In the genomic region with DNA sequence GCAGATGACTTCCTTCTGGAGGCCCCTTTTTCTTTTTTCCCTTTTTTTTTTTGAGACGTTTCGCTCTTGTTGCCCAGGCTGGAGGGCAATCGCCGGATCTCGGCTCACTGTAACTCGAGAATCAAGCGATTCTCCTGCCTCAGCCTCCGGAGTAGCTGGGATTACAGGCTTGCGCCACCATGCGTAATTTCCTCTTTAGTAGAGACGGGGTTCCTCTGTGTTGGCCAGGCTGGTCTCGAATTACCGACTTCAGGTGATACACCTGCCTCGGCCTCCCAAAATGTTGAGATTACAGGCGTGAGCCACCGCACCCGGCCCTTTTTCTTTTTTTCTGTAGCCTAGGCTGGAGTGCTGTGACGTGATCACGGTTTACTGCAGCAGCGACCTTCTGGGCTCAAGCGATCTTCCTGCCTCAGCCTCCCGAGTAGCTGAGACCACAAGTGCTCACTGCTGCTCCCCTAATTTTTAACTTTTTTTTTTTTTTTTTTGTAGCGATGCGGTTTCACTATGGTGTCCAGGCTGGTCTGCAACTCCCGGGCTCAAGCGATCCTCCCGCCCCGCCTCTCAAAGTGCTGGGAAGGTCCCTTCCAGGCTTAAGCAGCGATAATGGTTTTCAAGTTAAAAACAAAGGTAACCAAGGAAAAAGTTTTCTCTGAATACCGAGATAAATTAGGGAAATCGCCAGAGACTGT, we compare ENCODE assay signal across 8 cellular contexts. TPM values are rescaled to one million over a fixed set of nuclear protein-coding genes. Genes with fewer than 3 reads are reported as not detected.
DNase-seq lines count a peak whose midpoint lies in the region; ATAC-seq and TF ChIP-seq lines count a peak whose summit lies in the region.

No MANE protein-coding gene starts in this region.

- peak overlapping the region; percentile 98 for H3K4me3 ChIP-seq in kidney epithelial cell (ENCODE audit: low read depth, low read length)

- no peaks in the 10 kb centered on the region for H3K27me3 ChIP-seq in kidney epithelial cell (ENCODE audit: control insufficient read depth, insufficient read depth, low read length)

- ATAC-seq in GM21381 (IDR thresholded peaks at IDR 0.05; ENCODE audit: unreplicated experiment) (peak; percentile 12), HG03571 (IDR thresholded peaks at IDR 0.05; ENCODE audit: unreplicated experiment) (no peak)

- no peak for TF ChIP-seq CTCF in kidney epithelial cell (IDR thresholded peaks at IDR 0.05; ENCODE audit: insufficient read depth, low read length, poor library complexity, severe bottlenecking)

- DNase-seq in DMS153 (lab: John Stamatoyannopoulos, UW) (peak; percentile 20), KG1 (lab: John Stamatoyannopoulos, UW) (peak; percentile 19), T1000 (lab: John Stamatoyannopoulos, UW) (peak; percentile 15), kidney epithelial cell (ENCODE audit: low read depth) (no peak)
- DNase-seq in central memory CD4-positive, alpha-beta T cell: peak; percentile 36
- DNase-seq in stimulated activated CD4-positive, alpha-beta T cell treated with anti-CD3 and anti-CD28 coated beads, Interleukin-1b, Interleukin-23, amount 100 ng/mL, for 48 hours: peak; percentile 33

- H3K36me3 ChIP-seq in kidney epithelial cell (ENCODE audit: control insufficient read depth, insufficient read depth, low read length): no peaks in the 10 kb centered on the region

RNA-seq across cellular contexts. Expression of a gene that starts 1.0 kb away (rescaled TPM):
- total RNA-seq in kidney epithelial cell: 222 and 224 TPM in 2 replicates

RNA-seq across cellular contexts. Expression of a gene that starts 10.4 kb away (rescaled TPM):
- 10.3 and 13.7 TPM in 2 replicates for total RNA-seq in kidney epithelial cell

RNA-seq across cellular contexts. Expression of a gene that starts 48.6 kb away (rescaled TPM):
- total RNA-seq in kidney epithelial cell: 25.7 and 25.9 TPM in 2 replicates
